In the genomic region with DNA sequence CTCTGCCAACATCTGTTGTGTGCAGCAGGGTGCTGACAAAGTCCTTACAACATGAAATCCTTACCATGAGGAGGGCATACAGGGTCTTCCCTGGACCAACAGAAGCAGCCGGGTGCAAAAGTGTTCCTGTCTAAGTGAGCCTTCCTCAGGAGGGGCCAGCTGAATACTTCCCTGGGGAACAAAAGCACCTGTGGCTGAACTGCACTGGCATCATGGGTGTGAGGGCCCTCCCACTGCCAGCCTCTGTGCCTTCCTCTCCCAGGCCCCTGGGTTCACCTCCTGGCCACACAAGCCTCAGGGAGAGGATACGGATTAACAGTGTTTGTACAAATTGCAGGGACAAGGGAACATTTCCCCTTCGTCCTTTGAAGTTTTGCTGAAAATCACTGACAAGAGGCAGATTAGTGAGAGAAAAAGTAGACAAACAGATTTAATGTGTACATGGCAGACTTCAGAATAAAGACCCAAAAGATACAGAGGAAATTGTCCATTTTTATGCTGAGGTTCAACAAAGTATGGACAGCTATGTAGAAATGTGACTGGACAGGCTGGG, we compare ENCODE assay signal across 27 cellular contexts.
"Had no signal": no experiment of that assay in that cellular context is flagged by ENCODE, and none has a peak within 500 bp of the region (broad histone marks: within the 10 kb centered on the region; RNA-seq: fewer than 3 reads in every experiment).

No MANE protein-coding gene starts in this region.

- H3K27me3 ChIP-seq: esophagus muscularis mucosa, ovary, sigmoid colon, upper lobe of right lung had no signal

- H3K36me3 ChIP-seq: esophagus muscularis mucosa, left lung, neutrophil, ovary, sigmoid colon, spleen, thoracic aorta, upper lobe of right lung had no signal

- H3K9me3 ChIP-seq: esophagus muscularis mucosa, left lung, neutrophil, ovary, sigmoid colon, spleen, thoracic aorta, upper lobe of right lung had no signal

- H3K4me1 ChIP-seq: esophagus muscularis mucosa, left lung, sigmoid colon, upper lobe of right lung had no signal

- H3K27ac Mint-ChIP-seq: activated B cell treated with CpG ODN at 0.5 μM for 24 hours; activated CD4-positive, alpha-beta T cell treated with anti-CD3 and anti-CD28 coated beads for 36 hours; activated naive CD4-positive, alpha-beta T cell treated with anti-CD3 and anti-CD28 coated beads for 36 hours; activated naive CD8-positive, alpha-beta T cell treated with anti-CD3 and anti-CD28 coated beads, Interleukin-2, amount 10 ng/mL, durations not matched to agents 7 days and 5 days; activated T-cell treated with anti-CD3 and anti-CD28 coated beads, Interleukin-2, amount 50 U/mL, for 72 hours; natural killer cell; T-helper 1 cell treated with Interleukin-12 subunit alpha and Interleukin-12 subunit beta and Interleukin-4 antibody, amounts not matched to agents 30 μg/mL and 1 μg/mL, for 36 hours had no signal

- H3K4me3 Mint-ChIP-seq: activated B cell treated with CpG ODN at 0.5 μM for 24 hours; activated CD4-positive, alpha-beta T cell treated with anti-CD3 and anti-CD28 coated beads for 36 hours; activated naive CD4-positive, alpha-beta T cell treated with anti-CD3 and anti-CD28 coated beads for 36 hours; activated naive CD8-positive, alpha-beta T cell treated with anti-CD3 and anti-CD28 coated beads, Interleukin-2, amount 10 ng/mL, durations not matched to agents 7 days and 5 days; activated T-cell treated with anti-CD3 and anti-CD28 coated beads, Interleukin-2, amount 50 U/mL, for 72 hours; natural killer cell; T-helper 1 cell treated with Interleukin-12 subunit alpha and Interleukin-12 subunit beta and Interleukin-4 antibody, amounts not matched to agents 30 μg/mL and 1 μg/mL, for 36 hours had no signal

- H3K36me3 Mint-ChIP-seq: activated naive CD8-positive, alpha-beta T cell treated with anti-CD3 and anti-CD28 coated beads, Interleukin-2, amount 10 ng/mL, durations not matched to agents 7 days and 5 days; natural killer cell had no signal

- H3K9me3 Mint-ChIP-seq: activated B cell treated with CpG ODN at 0.5 μM for 24 hours; activated naive CD4-positive, alpha-beta T cell treated with anti-CD3 and anti-CD28 coated beads for 36 hours; activated naive CD8-positive, alpha-beta T cell treated with anti-CD3 and anti-CD28 coated beads, Interleukin-2, amount 10 ng/mL, durations not matched to agents 7 days and 5 days; activated T-cell treated with anti-CD3 and anti-CD28 coated beads, Interleukin-2, amount 50 U/mL, for 72 hours; natural killer cell; T-helper 1 cell treated with Interleukin-12 subunit alpha and Interleukin-12 subunit beta and Interleukin-4 antibody, amounts not matched to agents 30 μg/mL and 1 μg/mL, for 36 hours had no signal

- H3K4me1 Mint-ChIP-seq: activated B cell treated with CpG ODN at 0.5 μM for 24 hours; activated CD4-positive, alpha-beta T cell treated with anti-CD3 and anti-CD28 coated beads for 36 hours; activated naive CD8-positive, alpha-beta T cell treated with anti-CD3 and anti-CD28 coated beads, Interleukin-2, amount 10 ng/mL, durations not matched to agents 7 days and 5 days had no signal

- H3K27ac ChIP-seq: coronary artery, esophagus muscularis mucosa, left lung, neutrophil, sigmoid colon, spleen, thoracic aorta, upper lobe of right lung had no signal

- H3K4me3 ChIP-seq: coronary artery, esophagus muscularis mucosa, left lung, ovary, sigmoid colon, spleen, thoracic aorta, upper lobe of right lung had no signal

- ATAC-seq: activated CD4-positive, alpha-beta T cell treated with anti-CD3 and anti-CD28 coated beads for 36 hours; activated T-cell treated with anti-CD3 and anti-CD28 coated beads, Interleukin-2, amount 50 U/mL, for 72 hours; left lung; natural killer cell; upper lobe of right lung had no signal

- DNase-seq: activated B cell treated with CpG ODN at 0.5 μM for 24 hours; activated CD4-positive, alpha-beta T cell treated with anti-CD3 and anti-CD28 coated beads for 36 hours; activated CD4-positive, alpha-beta T cell treated with anti-CD3 and anti-CD28 coated beads, Interleukin-2, amount 50 U/mL, for 48 hours; activated effector memory CD4-positive, alpha-beta T cell treated with Interleukin-2 at 50 U/mL for 16 hours; activated naive CD4-positive, alpha-beta T cell treated with anti-CD3 and anti-CD28 coated beads for 36 hours; activated naive CD8-positive, alpha-beta T cell treated with anti-CD3 and anti-CD28 coated beads, Interleukin-2, amount 10 ng/mL, durations not matched to agents 7 days and 5 days; activated T-cell treated with anti-CD3 and anti-CD28 coated beads, Interleukin-2, amount 50 U/mL, for 72 hours; amniotic stem cell; cerebellar nuclear complex; glutamatergic neuron; hippocampal formation; kidney glomerular epithelial cell; left lung; midbrain; natural killer cell; ovary; sigmoid colon; spleen; stimulated activated CD4-positive, alpha-beta T cell treated with anti-CD3 and anti-CD28 coated beads, Interleukin-4, amount 100 ng/mL, for 1 hour; stimulated activated naive CD4-positive, alpha-beta T cell treated with Interleukin-2 at 50 U/mL for 16 hours; T1000; upper lobe of right lung had no signal
